Comparison of ENCODE assay signal across 13 cellular contexts in genomic region chr1:74010206-74010605, GRCh38.
A peak's percentile ranks its signal among the peaks of the same experiment; 100 is the strongest.
DNase-seq lines count a peak whose midpoint lies in the region; ATAC-seq and TF ChIP-seq lines count a peak whose summit lies in the region.
"Had no signal": no experiment of that assay in that cellular context is flagged by ENCODE, and none has a peak within 500 bp of the region (broad histone marks: within the 10 kb centered on the region; RNA-seq: fewer than 3 reads in every experiment).

No MANE protein-coding gene starts in this region.

- H3K4me3 ChIP-seq in WI38 (ENCODE audit: low read depth, low read length), result peak overlapping the region; percentile 27
- no peak overlapping the region for H3K4me3 ChIP-seq in heart right ventricle
- H3K4me3 ChIP-seq: tibial artery had no signal

- WGBS in heart right ventricle, 2 donors, result 80 to 92% methylated on average over 7 of the region's 7 CpGs

- H3K36me3 ChIP-seq in heart right ventricle, result no peaks in the 10 kb centered on the region
- H3K36me3 ChIP-seq: tibial artery had no signal

- DNase-seq in activated naive CD4-positive, alpha-beta T cell treated with anti-CD3 and anti-CD28 coated beads, Interleukin-2, amount 50 U/mL, for 72 hours (ENCODE audit: low spot score in 2 of 2), result no peak
- peak; percentile 61 for DNase-seq in M059J (ENCODE audit: low read depth)
- DNase-seq in stimulated activated effector memory CD8-positive, alpha-beta T cell treated with anti-CD3 and anti-CD28 coated beads, Interleukin-12 subunit alpha, Interleukin-12 subunit beta, amount 100 ng/mL, for 72 hours (ENCODE audit: low spot score in 2 of 2), result no peak
- DNase-seq in globus pallidus (ENCODE audit: low spot score), result no peak
- no peak for DNase-seq in heart right ventricle
- DNase-seq: MV-4-11; NK-92 treated with Interleukin-12 subunit alpha and Interleukin-12 subunit beta, amount 100 ng/mL, for 24 hours; T-helper 9 cell; tibial artery had no signal

- no peak for ATAC-seq in activated naive CD4-positive, alpha-beta T cell treated with anti-CD3 and anti-CD28 coated beads, Interleukin-2, amount 50 U/mL, for 72 hours
- peak; percentile 40 for ATAC-seq in stimulated activated effector memory CD8-positive, alpha-beta T cell treated with anti-CD3 and anti-CD28 coated beads, Interleukin-12 subunit alpha, Interleukin-12 subunit beta, amount 100 ng/mL, for 72 hours
- ATAC-seq in GM18502 (IDR thresholded peaks at IDR 0.05; ENCODE audit: poor library complexity, unreplicated experiment), result no peak
- no peak for ATAC-seq in heart right ventricle

- peaks cover 10% of the 10 kb centered on the region for H3K4me1 Mint-ChIP-seq in activated naive CD4-positive, alpha-beta T cell treated with anti-CD3 and anti-CD28 coated beads, Interleukin-2, amount 50 U/mL, for 24 hours
- H3K4me1 Mint-ChIP-seq in stimulated activated effector memory CD8-positive, alpha-beta T cell treated with anti-CD3 and anti-CD28 coated beads, Interleukin-12 subunit alpha, Interleukin-12 subunit beta, amount 100 ng/mL, for 72 hours, result peaks cover 8% of the 10 kb centered on the region

- no peak overlapping the region for H3K27ac ChIP-seq in heart right ventricle
- H3K27ac ChIP-seq: C4-2B, tibial artery had no signal

- no peak overlapping the region for H3K27ac Mint-ChIP-seq in activated naive CD4-positive, alpha-beta T cell treated with anti-CD3 and anti-CD28 coated beads, Interleukin-2, amount 50 U/mL, for 24 hours
- no peak overlapping the region for H3K27ac Mint-ChIP-seq in activated naive CD4-positive, alpha-beta T cell treated with anti-CD3 and anti-CD28 coated beads, Interleukin-2, amount 50 U/mL, for 72 hours
- peak overlapping the region; percentile 52 for H3K27ac Mint-ChIP-seq in stimulated activated effector memory CD8-positive, alpha-beta T cell treated with anti-CD3 and anti-CD28 coated beads, Interleukin-12 subunit alpha, Interleukin-12 subunit beta, amount 100 ng/mL, for 72 hours

- no peaks in the 10 kb centered on the region for H3K9me3 ChIP-seq in heart right ventricle
- H3K9me3 ChIP-seq: tibial artery had no signal

- H3K27me3 Mint-ChIP-seq in activated naive CD4-positive, alpha-beta T cell treated with anti-CD3 and anti-CD28 coated beads, Interleukin-2, amount 50 U/mL, for 24 hours, result peaks cover 2% of the 10 kb centered on the region

- no peaks in the 10 kb centered on the region for H3K9me3 Mint-ChIP-seq in activated naive CD4-positive, alpha-beta T cell treated with anti-CD3 and anti-CD28 coated beads, Interleukin-2, amount 50 U/mL, for 24 hours
- no peaks in the 10 kb centered on the region for H3K9me3 Mint-ChIP-seq in activated naive CD4-positive, alpha-beta T cell treated with anti-CD3 and anti-CD28 coated beads, Interleukin-2, amount 50 U/mL, for 72 hours
- no peaks in the 10 kb centered on the region for H3K9me3 Mint-ChIP-seq in stimulated activated effector memory CD8-positive, alpha-beta T cell treated with anti-CD3 and anti-CD28 coated beads, Interleukin-12 subunit alpha, Interleukin-12 subunit beta, amount 100 ng/mL, for 72 hours

- H3K27me3 ChIP-seq in heart right ventricle, result peaks cover 0 to 31% (median 10%) of the 10 kb centered on the region in 7 donors
- H3K27me3 ChIP-seq: tibial artery had no signal

- TF ChIP-seq CTCF in WI38 (IDR thresholded peaks at IDR 0.05; ENCODE audit: low read depth, low read length), result no peak
- no peak for TF ChIP-seq CTCF in heart right ventricle (IDR thresholded peaks at IDR 0.05)

- intact Hi-C loops in heart right ventricle (cut with DNase I), result no loop called here

- H3K36me3 Mint-ChIP-seq in activated naive CD4-positive, alpha-beta T cell treated with anti-CD3 and anti-CD28 coated beads, Interleukin-2, amount 50 U/mL, for 24 hours, result no peaks in the 10 kb centered on the region
- H3K36me3 Mint-ChIP-seq in activated naive CD4-positive, alpha-beta T cell treated with anti-CD3 and anti-CD28 coated beads, Interleukin-2, amount 50 U/mL, for 72 hours, result no peaks in the 10 kb centered on the region
- no peaks in the 10 kb centered on the region for H3K36me3 Mint-ChIP-seq in stimulated activated effector memory CD8-positive, alpha-beta T cell treated with anti-CD3 and anti-CD28 coated beads, Interleukin-12 subunit alpha, Interleukin-12 subunit beta, amount 100 ng/mL, for 72 hours

- no peaks in the 10 kb centered on the region for H3K4me1 ChIP-seq in heart right ventricle
- H3K4me1 ChIP-seq: tibial artery had no signal

- H3K4me3 Mint-ChIP-seq in activated naive CD4-positive, alpha-beta T cell treated with anti-CD3 and anti-CD28 coated beads, Interleukin-2, amount 50 U/mL, for 24 hours, result peak overlapping the region; percentile 61
- peak overlapping the region; percentile 54 for H3K4me3 Mint-ChIP-seq in stimulated activated effector memory CD8-positive, alpha-beta T cell treated with anti-CD3 and anti-CD28 coated beads, Interleukin-12 subunit alpha, Interleukin-12 subunit beta, amount 100 ng/mL, for 72 hours
